In genomic region chr3:16064660-16065414, GRCh38 we compare ENCODE assay signal across 9 cellular contexts.
A peak's percentile ranks its signal among the peaks of the same experiment; 100 is the strongest.
DNase-seq lines count a peak whose midpoint lies in the region; ATAC-seq lines count a peak whose summit lies in the region.
"Had no signal": no experiment of that assay in that cellular context is flagged by ENCODE, and none has a peak within 500 bp of the region (broad histone marks: within the 10 kb centered on the region; RNA-seq: fewer than 3 reads in every experiment).

No MANE protein-coding gene starts in this region.

- H3K27ac ChIP-seq in muscle layer of duodenum (ENCODE audit: low read length), result peak overlapping the region; percentile 78

- H3K9me3 ChIP-seq in muscle layer of duodenum (ENCODE audit: control insufficient read depth in 1 of 2, low read length in 2 of 2), result no peaks in the 10 kb centered on the region

- H3K4me1 ChIP-seq in muscle layer of duodenum (ENCODE audit: control insufficient read depth in 1 of 2, insufficient read depth in 2 of 2, low read length in 2 of 2), result peaks cover 3 to 6% of the 10 kb centered on the region in 2 donors

- ATAC-seq in HG03095 (IDR thresholded peaks at IDR 0.05; ENCODE audit: unreplicated experiment), result no peak
- ATAC-seq in activated naive CD8-positive, alpha-beta T cell treated with anti-CD3 and anti-CD28 coated beads, Interleukin-2, amount 50 U/mL, for 24 hours, result no peak

- H3K36me3 ChIP-seq in muscle layer of duodenum (ENCODE audit: control insufficient read depth in 1 of 2, insufficient read depth in 2 of 2, low read length in 2 of 2), result no peaks in the 10 kb centered on the region

- H3K4me3 Mint-ChIP-seq in activated naive CD8-positive, alpha-beta T cell treated with anti-CD3 and anti-CD28 coated beads, Interleukin-2, amount 50 U/mL, for 24 hours, result no peak overlapping the region
- H3K4me3 Mint-ChIP-seq: memory B cell had no signal

- H3K36me3 Mint-ChIP-seq in activated naive CD8-positive, alpha-beta T cell treated with anti-CD3 and anti-CD28 coated beads, Interleukin-2, amount 50 U/mL, for 24 hours (ENCODE audit: low read depth), result no peaks in the 10 kb centered on the region
- H3K36me3 Mint-ChIP-seq: memory B cell had no signal

- H3K4me1 Mint-ChIP-seq in activated naive CD8-positive, alpha-beta T cell treated with anti-CD3 and anti-CD28 coated beads, Interleukin-2, amount 50 U/mL, for 24 hours, result no peaks in the 10 kb centered on the region
- H3K4me1 Mint-ChIP-seq: memory B cell had no signal

- no peaks in the 10 kb centered on the region for H3K27me3 Mint-ChIP-seq in activated naive CD8-positive, alpha-beta T cell treated with anti-CD3 and anti-CD28 coated beads, Interleukin-2, amount 50 U/mL, for 24 hours

- DNase-seq in ACHN, result peak; percentile 53
- DNase-seq in NCI-H1694 (lab: John Stamatoyannopoulos, UW), result peak; percentile 5
- DNase-seq in dermis microvascular lymphatic vessel endothelial cell (ENCODE audit: low read depth in 2 of 2), result peak; percentile 77 to 83
- DNase-seq in ecto neural progenitor cell (ENCODE audit: low spot score), result no peak
- no peak for DNase-seq in stimulated activated CD8-positive, alpha-beta memory T cell treated with anti-CD3 and anti-CD28 coated beads, Interleukin-4, amount 100 ng/mL, for 48 hours
- DNase-seq in activated naive CD8-positive, alpha-beta T cell treated with anti-CD3 and anti-CD28 coated beads, Interleukin-2, amount 50 U/mL, for 24 hours, result no peak

- H3K9me3 Mint-ChIP-seq in activated naive CD8-positive, alpha-beta T cell treated with anti-CD3 and anti-CD28 coated beads, Interleukin-2, amount 50 U/mL, for 24 hours, result no peaks in the 10 kb centered on the region
- H3K9me3 Mint-ChIP-seq: memory B cell had no signal

- H3K27me3 ChIP-seq in muscle layer of duodenum (ENCODE audit: low read depth, low read length), result no peaks in the 10 kb centered on the region

- in situ Hi-C loops in ACHN (cut with HindIII; ENCODE audit: low pct_ligation_motif_present, low pct_unique_long_range_greater_than_20kb, low sequenced_read_pairs), result no loop called here

- no peak overlapping the region for H3K27ac Mint-ChIP-seq in activated naive CD8-positive, alpha-beta T cell treated with anti-CD3 and anti-CD28 coated beads, Interleukin-2, amount 50 U/mL, for 24 hours
- H3K27ac Mint-ChIP-seq: memory B cell had no signal

- no peak overlapping the region for H3K4me3 ChIP-seq in muscle layer of duodenum (ENCODE audit: low read depth in 1 of 2, low read length in 2 of 2)

Comparison
In these comparisons a context has a peak if more than half of its experiments do, and no peak if none do; other contexts are left out.
1. DNase-seq: peak in ACHN (single experiment), NCI-H1694 (single experiment) and dermis microvascular lymphatic vessel endothelial cell (2 of 2); none in ecto neural progenitor cell (single experiment), stimulated activated CD8-positive, alpha-beta memory T cell treated with anti-CD3 and anti-CD28 coated beads, Interleukin-4, amount 100 ng/mL, for 48 hours (single experiment) and activated naive CD8-positive, alpha-beta T cell treated with anti-CD3 and anti-CD28 coated beads, Interleukin-2, amount 50 U/mL, for 24 hours (single experiment).